ENCODE assay signal across 11 cellular contexts in the genomic region with DNA sequence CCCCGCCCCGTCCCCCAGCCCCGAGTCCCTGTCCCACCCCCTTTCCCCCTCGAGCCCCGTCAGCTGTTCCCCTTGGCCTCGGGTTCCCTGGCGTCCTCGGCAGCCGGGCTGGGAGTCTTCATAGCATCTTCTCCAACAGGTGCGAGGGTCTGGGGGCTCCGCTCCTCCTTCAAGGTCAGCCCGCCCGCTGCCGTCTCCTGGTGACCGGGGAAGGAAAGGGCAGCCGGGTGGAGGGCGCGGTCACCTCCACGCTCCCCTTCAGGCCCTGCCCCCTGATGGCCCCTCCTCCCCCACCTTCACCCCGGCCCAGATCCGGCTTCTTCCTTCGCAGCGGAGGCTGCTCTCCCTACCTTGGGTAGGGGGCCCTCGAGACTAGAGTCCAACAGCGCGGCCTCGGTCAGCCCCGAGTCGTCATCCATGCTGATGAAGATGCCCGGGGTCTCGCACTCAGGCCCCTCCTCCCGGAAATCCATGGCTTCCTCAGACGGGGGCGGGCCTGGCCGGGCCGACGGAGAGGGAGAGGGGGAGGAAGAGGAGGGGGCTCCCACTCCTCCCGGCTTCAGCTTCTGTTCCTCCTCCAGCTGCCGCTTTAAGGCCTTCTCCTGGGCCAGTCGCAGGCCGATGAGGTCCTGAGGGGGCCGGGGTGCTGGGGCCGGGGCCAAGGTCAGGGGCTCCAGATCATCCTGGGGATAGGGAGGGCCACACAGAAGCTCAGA. TPM values are rescaled to one million over a fixed set of nuclear protein-coding genes. Genes with fewer than 3 reads are reported as not detected.
DNase-seq lines count a peak whose midpoint lies in the region; ATAC-seq and TF ChIP-seq lines count a peak whose summit lies in the region.
"Had no signal": no experiment of that assay in that cellular context is flagged by ENCODE, and none has a peak within 500 bp of the region (broad histone marks: within the 10 kb centered on the region; RNA-seq: fewer than 3 reads in every experiment).

No MANE protein-coding gene starts in this region.

- H2BK12ac ChIP-seq in mesenchymal stem cell (ENCODE audit: low read length in 2 of 2): peak overlapping the region in 1 of 2 experiments; percentile 15

- H3F3A ChIP-seq in PC-9 (ENCODE audit: insufficient read depth, low read depth): peaks cover 31% of the 10 kb centered on the region

- H3K4me1 ChIP-seq in NT2/D1 (ENCODE audit: insufficient read depth, insufficient read length): peaks cover 18% of the 10 kb centered on the region
- H3K4me1 ChIP-seq in mesenchymal stem cell (ENCODE audit: control insufficient read depth, insufficient read depth, low read depth, low read length): peaks cover 37% of the 10 kb centered on the region
- peaks cover 3% of the 10 kb centered on the region for H3K4me1 ChIP-seq in suprapubic skin
- H3K4me1 ChIP-seq in PC-9 (replicated peaks; ENCODE audit: insufficient read depth): no peaks in the 10 kb centered on the region

- H3K79me1 ChIP-seq in mesenchymal stem cell (replicated peaks; ENCODE audit: low read length, poor library complexity, severe bottlenecking): no peaks in the 10 kb centered on the region

- H3K9me3 ChIP-seq in NT2/D1 (ENCODE audit: insufficient read depth, low read length) (no peaks in the 10 kb centered on the region), mesenchymal stem cell (ENCODE audit: control insufficient read depth, low read length) (no peaks in the 10 kb centered on the region), suprapubic skin (no peaks in the 10 kb centered on the region), PC-9 (ENCODE audit: insufficient read depth, low read depth) (no peaks in the 10 kb centered on the region)

- H2BK15ac ChIP-seq in mesenchymal stem cell (ENCODE audit: low read depth, poor library complexity, severe bottlenecking): peak overlapping the region; percentile 55

- no peak overlapping the region for H3K23ac ChIP-seq in mesenchymal stem cell (ENCODE audit: low read length in 2 of 2)

- peak overlapping the region; percentile 61 for H3K4me3 ChIP-seq in NT2/D1 (ENCODE audit: insufficient read length, low read depth)
- H3K4me3 ChIP-seq in mesenchymal stem cell (ENCODE audit: insufficient read depth in 1 of 2, low read depth in 1 of 2, low read length in 2 of 2): peak overlapping the region in 1 of 2 experiments; percentile 61
- peak overlapping the region; percentile 40 for H3K4me3 ChIP-seq in suprapubic skin
- no peak overlapping the region for H3K4me3 ChIP-seq in PC-9

- H4K20me1 ChIP-seq in PC-9 (ENCODE audit: insufficient read depth): peaks cover 4% of the 10 kb centered on the region; the same call in 1 of the 2 replicates

- no peak for TF ChIP-seq POLR2A in suprapubic skin (IDR thresholded peaks at IDR 0.05)

- H3K4ac ChIP-seq in mesenchymal stem cell (ENCODE audit: low read depth in 1 of 2, low read length in 2 of 2): no peak overlapping the region

- H3K9ac ChIP-seq in NT2/D1 (ENCODE audit: insufficient read length, low read depth): peak overlapping the region; percentile 90
- no peak overlapping the region for H3K9ac ChIP-seq in mesenchymal stem cell (ENCODE audit: low read length)

- no peak overlapping the region for H3K27ac ChIP-seq in mesenchymal stem cell (ENCODE audit: low read length, poor library complexity, severe bottlenecking)
- H3K27ac ChIP-seq in suprapubic skin: no peak overlapping the region
- no peak overlapping the region for H3K27ac ChIP-seq in PC-9

- H3K36me3 ChIP-seq in NT2/D1 (ENCODE audit: insufficient read depth, insufficient read length, low read length) (peaks cover 15% of the 10 kb centered on the region), mesenchymal stem cell (ENCODE audit: control insufficient read depth in 1 of 2, insufficient read depth in 2 of 2, low read depth in 1 of 2, low read length in 2 of 2) (peaks cover 29 to 35% of the 10 kb centered on the region in 2 experiments), suprapubic skin (peaks cover 28% of the 10 kb centered on the region), PC-9 (ENCODE audit: low read depth) (no peaks in the 10 kb centered on the region)

- no TSS peak for BruUV-seq in PC-9 (replicated peaks; lab: Mats Ljungman, UMichigan)

- TF ChIP-seq CTCF in suprapubic skin (IDR thresholded peaks at IDR 0.05) (no peak), PC-9 (conservative IDR thresholded peaks at IDR 0.05) (no peak)

- H3K27me3 ChIP-seq in NT2/D1 (ENCODE audit: insufficient read depth, insufficient read length): no peaks in the 10 kb centered on the region
- H3K27me3 ChIP-seq in mesenchymal stem cell (ENCODE audit: control insufficient read depth in 1 of 2, insufficient read depth in 1 of 2, low read length in 2 of 2): no peaks in the 10 kb centered on the region
- H3K27me3 ChIP-seq in suprapubic skin: no peaks in the 10 kb centered on the region
- H3K27me3 ChIP-seq in PC-9 (ENCODE audit: insufficient read depth, low read depth): no peaks in the 10 kb centered on the region

- H4K8ac ChIP-seq in mesenchymal stem cell (ENCODE audit: low read length): peak overlapping the region; percentile 71

- H3K9me2 ChIP-seq in PC-9 (ENCODE audit: insufficient read depth): no peaks in the 10 kb centered on the region

- no peak overlapping the region for H3K14ac ChIP-seq in mesenchymal stem cell (ENCODE audit: low read length in 2 of 2)

- peak overlapping the region; percentile 6 for H4K91ac ChIP-seq in mesenchymal stem cell (ENCODE audit: low read length)

- H3K4me2 ChIP-seq in mesenchymal stem cell (ENCODE audit: low read length, poor library complexity, severe bottlenecking): peak overlapping the region; percentile 67
- H3K4me2 ChIP-seq in PC-9: no peak overlapping the region

- H2AK5ac ChIP-seq in mesenchymal stem cell (ENCODE audit: low read length, severe bottlenecking): no peak overlapping the region

- H3K79me2 ChIP-seq in PC-9 (ENCODE audit: low read depth): no peaks in the 10 kb centered on the region

- POLR2A ChIA-PET in PC-9 (lab: Charles Lee; ENCODE audit: unreplicated experiment): no interaction called here

- H2BK120ac ChIP-seq in mesenchymal stem cell (ENCODE audit: low read depth, low read length): peak overlapping the region; percentile 40

- CTCF ChIA-PET in PC-9 (lab: Charles Lee): interaction anchor here (1.5 kb wide), 1 partner anchor 46 kb away, joined by 10 read pairs; no protein-coding TSS in a partner anchor

- peak; percentile 54 for DNase-seq in NT2/D1 (ENCODE audit: low read depth, low spot score)
- peak; percentile 51 for DNase-seq in dermis blood vessel endothelial cell
- peak; percentile 25 for DNase-seq in mesenchymal stem cell
- no peak for DNase-seq in suprapubic skin (ENCODE audit: low spot score in 2 of 2)
- no peak for DNase-seq in PC-9
- no peak for DNase-seq in SHP77 (lab: John Stamatoyannopoulos, UW)
- DNase-seq: DND-41; kidney; stimulated activated CD4-positive, alpha-beta T cell treated with anti-CD3 and anti-CD28 coated beads, Interleukin-15, amount 100 ng/mL, for 24 hours; stimulated activated naive CD8-positive, alpha-beta T cell treated with anti-CD3 and anti-CD28 coated beads, Interleukin-15, Interleukin-2, amounts not matched to agents 100 U/mL and 50 U/mL, for 24 hours had no signal

- intact Hi-C loops in PC-9 (cut with micrococcal nuclease; ENCODE audit: unreplicated experiment): loop anchor here (2.0 kb wide), 2 partner anchors 213 to 261 kb away; no protein-coding TSS in a partner anchor

- no peak for ATAC-seq in HG02981 (IDR thresholded peaks at IDR 0.05; ENCODE audit: unreplicated experiment)
- ATAC-seq: stimulated activated naive CD8-positive, alpha-beta T cell treated with anti-CD3 and anti-CD28 coated beads, Interleukin-15, Interleukin-2, amounts not matched to agents 100 U/mL and 50 U/mL, for 24 hours had no signal

- peak overlapping the region in 1 of 2 experiments; percentile 49 for H3K18ac ChIP-seq in mesenchymal stem cell (ENCODE audit: low read depth in 1 of 2, low read length in 2 of 2)

- no peak for TF ChIP-seq EP300 in suprapubic skin (IDR thresholded peaks at IDR 0.05)

- H2BK5ac ChIP-seq in mesenchymal stem cell (ENCODE audit: low read depth, low read length, poor library complexity, severe bottlenecking): no peak overlapping the region

- 11% methylated on average over 33 of the region's 43 CpGs for WGBS in mesenchymal stem cell
- WGBS in suprapubic skin: 34% methylated on average over 37 of the region's 43 CpGs

- H2AFZ ChIP-seq in mesenchymal stem cell (ENCODE audit: low read depth, low read length) (no peak overlapping the region), PC-9 (no peak overlapping the region)

RNA-seq across cellular contexts. Expression of gene RSPH6A, which starts 0.6 kb away (rescaled TPM):
- total RNA-seq in dermis blood vessel endothelial cell (under 0.01 and 0.05 TPM in 2 replicates), suprapubic skin (under 1 TPM in 2 of 4 donors, not detected in 2; 0.38 to 0.68 TPM), PC-9 (2021) (0.38 and 0.39 TPM in 2 replicates)
- polyA plus RNA-seq in mesenchymal stem cell (2013, experiment 1 of 2): 0.01 TPM
- not detected for polyA plus RNA-seq in mesenchymal stem cell (2013, experiment 2 of 2)

RNA-seq across cellular contexts. Expression of gene DMWD, which starts 23.0 kb away (rescaled TPM):
- total RNA-seq in dermis blood vessel endothelial cell: 28.8 and 31.7 TPM in 2 replicates
- 35.9 TPM for polyA plus RNA-seq in mesenchymal stem cell (2013, experiment 1 of 2)
- 32.6 TPM for polyA plus RNA-seq in mesenchymal stem cell (2013, experiment 2 of 2)
- total RNA-seq in suprapubic skin: 10 to 100 TPM; 22.7 to 40.6 (median 32.0) TPM
- total RNA-seq in PC-9 (2021): 66.7 and 71.1 TPM in 2 replicates

RNA-seq across cellular contexts. Expression of gene DMPK, which starts 33.4 kb away (rescaled TPM):
- total RNA-seq in dermis blood vessel endothelial cell (10.9 and 12.4 TPM in 2 replicates), suprapubic skin (10 to 100 TPM; 15.0 to 27.3 (median 20.3) TPM), PC-9 (2021) (110 and 132 TPM in 2 replicates)
- 54.2 TPM for polyA plus RNA-seq in mesenchymal stem cell (2013, experiment 1 of 2)
- polyA plus RNA-seq in mesenchymal stem cell (2013, experiment 2 of 2): 51.7 TPM

RNA-seq across cellular contexts. Expression of gene SIX5, which starts 46.6 kb away (rescaled TPM):
- 9.8 and 11.7 TPM in 2 replicates for total RNA-seq in dermis blood vessel endothelial cell
- 16.0 TPM for polyA plus RNA-seq in mesenchymal stem cell (2013, experiment 1 of 2)
- 14.5 TPM for polyA plus RNA-seq in mesenchymal stem cell (2013, experiment 2 of 2)
- 10 to 100 TPM; 10.5 to 14.7 (median 14.3) TPM for total RNA-seq in suprapubic skin
- total RNA-seq in PC-9 (2021): 27.6 and 31.1 TPM in 2 replicates

RNA-seq across cellular contexts. Expression of gene SYMPK, which starts 47.3 kb away (rescaled TPM):
- total RNA-seq in dermis blood vessel endothelial cell: 32.7 and 55.1 TPM in 2 replicates
- polyA plus RNA-seq in mesenchymal stem cell (2013, experiment 1 of 2): 38.9 TPM
- polyA plus RNA-seq in mesenchymal stem cell (2013, experiment 2 of 2): 39.9 TPM
- total RNA-seq in suprapubic skin: 10 to 100 TPM; 32.8 to 76.3 (median 44.1) TPM
- total RNA-seq in PC-9 (2021): 85.5 and 121 TPM in 2 replicates

Comparison
In these comparisons a context has a peak if more than half of its experiments do, and no peak if none do; other contexts are left out.
1. DNase-seq: peak in NT2/D1 (single experiment), dermis blood vessel endothelial cell (single experiment) and mesenchymal stem cell (single experiment); none in suprapubic skin (0 of 2), PC-9 (0 of 2) and SHP77 (0 of 2).